Comparison of ENCODE assay signal across 19 cellular contexts in genomic region chr17:9232591-9233270, GRCh38.
DNase-seq lines count a peak whose midpoint lies in the region; FAIRE-seq and TF ChIP-seq lines count a peak whose summit lies in the region.
"Had no signal": no experiment of that assay in that cellular context is flagged by ENCODE, and none has a peak within 500 bp of the region (broad histone marks: within the 10 kb centered on the region; RNA-seq: fewer than 3 reads in every experiment).

No MANE protein-coding gene starts in this region.

- FAIRE-seq in kidney (lab: Jason Lieb, UNC) (no peak), HTR-8/SVneo (lab: Jason Lieb, UNC) (no peak)

- 60 to 69% (median 65%) methylated on average over 9 to 22 of the region's 22 CpGs for WGBS in stomach, 5 donors

- POLR2A ChIA-PET in HEK293 (lab: Yijun Ruan, JAX): no interaction called here

- H3K4me3 ChIP-seq in HEK293 (ENCODE audit: low read depth, low read length): no peak overlapping the region
- no peak overlapping the region for H3K4me3 ChIP-seq in kidney (ENCODE audit: low read length in 2 of 2)
- H3K4me3 ChIP-seq in stomach: no peak overlapping the region
- no peak overlapping the region for H3K4me3 ChIP-seq in WERI-Rb-1 (ENCODE audit: low read depth, low read length)
- H3K4me3 ChIP-seq: SJSA1, smooth muscle cell had no signal

- H3K36me3 ChIP-seq in HEK293 (ENCODE audit: control insufficient read depth in 2 of 2, insufficient read depth in 1 of 2, low read length in 2 of 2) (peaks cover 0 to 6% of the 10 kb centered on the region in 2 experiments; a peak in 2 of 3 replicates), kidney (ENCODE audit: control insufficient read depth in 1 of 2, insufficient read depth in 2 of 2, low read length in 2 of 2) (no peaks in the 10 kb centered on the region), stomach (no peaks in the 10 kb centered on the region), WERI-Rb-1 (no peaks in the 10 kb centered on the region)
- H3K36me3 ChIP-seq: SJSA1 had no signal

- intact Hi-C loops in kidney (cut with DNase I) (no loop called here), stomach (cut with DNase I; ENCODE audit: low total_unique reads) (no loop called here)

- peaks cover 0 to 20% (median 0%) of the 10 kb centered on the region in 3 donors for H3K27me3 ChIP-seq in stomach
- H3K27me3 ChIP-seq in WERI-Rb-1 (ENCODE audit: insufficient read depth, low read depth, severe bottlenecking): no peaks in the 10 kb centered on the region
- H3K27me3 ChIP-seq: SJSA1 had no signal

- DNase-seq in RPMI7951 (ENCODE audit: low read depth) (peak; percentile 53), kidney (peak; percentile 73), stomach (no peak), WERI-Rb-1 (no peak), mucosa of gallbladder (ENCODE audit: low spot score) (no peak), HTR-8/SVneo (ENCODE audit: insufficient read length, low spot score) (no peak)
- DNase-seq: activated CD4-positive, alpha-beta T cell treated with anti-CD3 and anti-CD28 coated beads, Interleukin-2, amount 50 U/mL, for 48 hours; activated gamma-delta T cell treated with Interleukin-2 at 50 U/mL for 16 hours; Caco-2; dermis blood vessel endothelial cell; NCI-H1694 treated with DMSO at 0.1 percent for 48 hours; NCI-H226; NCI-H82; stimulated activated CD4-positive, alpha-beta T cell treated with anti-CD3 and anti-CD28 coated beads, Interleukin-4, amount 100 ng/mL, for 1 hour; trophoblast cell had no signal

- H3K9me3 ChIP-seq in HEK293 (ENCODE audit: control insufficient read depth, insufficient read depth, low read depth, low read length): no peaks in the 10 kb centered on the region
- H3K9me3 ChIP-seq in kidney (ENCODE audit: control insufficient read depth in 1 of 2, low read length in 2 of 2): no peaks in the 10 kb centered on the region
- H3K9me3 ChIP-seq in stomach: no peaks in the 10 kb centered on the region
- H3K9me3 ChIP-seq in WERI-Rb-1 (ENCODE audit: severe bottlenecking): no peaks in the 10 kb centered on the region
- H3K9me3 ChIP-seq: Caco-2, SJSA1 had no signal

- no peak for TF ChIP-seq EP300 in stomach (IDR thresholded peaks at IDR 0.05)

- no peak for TF ChIP-seq CTCF in HEK293 (tag by site-specific recombination; IDR thresholded peaks at IDR 0.05)
- no peak for TF ChIP-seq CTCF in kidney (IDR thresholded peaks at IDR 0.05; ENCODE audit: borderline replicate concordance, extremely low read depth, insufficient read depth)
- no peak for TF ChIP-seq CTCF in stomach (IDR thresholded peaks at IDR 0.05)
- no peak for TF ChIP-seq CTCF in WERI-Rb-1 (IDR thresholded peaks at IDR 0.05; ENCODE audit: low read depth, low read length)

- no peaks in the 10 kb centered on the region for H3K4me1 ChIP-seq in HEK293 (ENCODE audit: control insufficient read depth, insufficient read depth, low read length)
- no peaks in the 10 kb centered on the region for H3K4me1 ChIP-seq in kidney (ENCODE audit: control insufficient read depth in 1 of 2, insufficient read depth in 1 of 2, low read depth in 1 of 2, low read length in 2 of 2)
- peaks cover 0 to 22% (median 7%) of the 10 kb centered on the region in 4 donors for H3K4me1 ChIP-seq in stomach
- H3K4me1 ChIP-seq: Caco-2 had no signal

- H3K9ac ChIP-seq in kidney (ENCODE audit: low read length in 2 of 2): no peak overlapping the region

- CTCF ChIA-PET in HEK293 (lab: Yijun Ruan, JAX): no interaction called here

- TF ChIP-seq POLR2A in stomach (IDR thresholded peaks at IDR 0.05): no peak

- H3K27ac ChIP-seq in HEK293 (ENCODE audit: extremely low read depth, low read depth, low read length): no peak overlapping the region
- no peak overlapping the region for H3K27ac ChIP-seq in kidney (ENCODE audit: low read depth in 2 of 2, low read length in 2 of 2)
- H3K27ac ChIP-seq in stomach: peak overlapping the region in 3 of 5 donors; percentile 38 to 68 (median 61)
- H3K27ac ChIP-seq in WERI-Rb-1: no peak overlapping the region
- H3K27ac ChIP-seq: SJSA1, VCaP had no signal

TF ChIP-seq in HEK293, 187 proteins besides CTCF, POLR2A, EP300 and RAD21:
- no peak for TF ChIP-seq GFI1B (tag by site-specific recombination; IDR thresholded peaks at IDR 0.05)
- TF ChIP-seq GLIS1 (tag by site-specific recombination; IDR thresholded peaks at IDR 0.05): peak; percentile 87
- peak; percentile 73 for TF ChIP-seq ZIC2 (tag by site-specific recombination; IDR thresholded peaks at IDR 0.05)
TF ChIP-seq in HEK293: peak in this region for 2.

Comparison
In these comparisons a context has a peak if more than half of its experiments do, and no peak if none do; other contexts are left out.
1. H3K27ac ChIP-seq: peak in stomach (3 of 5); none in HEK293 (single experiment), kidney (0 of 2) and WERI-Rb-1 (single experiment).
2. DNase-seq: peak in RPMI7951 (single experiment) and kidney (single experiment); none in stomach (single experiment), WERI-Rb-1 (single experiment), mucosa of gallbladder (single experiment) and HTR-8/SVneo (single experiment).